Comparison of ENCODE assay signal across 13 cellular contexts in genomic region chr16:20883554-20884239, GRCh38. TPM values are rescaled to one million over a fixed set of nuclear protein-coding genes. Genes with fewer than 3 reads are reported as not detected.
A peak's percentile ranks its signal among the peaks of the same experiment; 100 is the strongest.
DNase-seq lines count a peak whose midpoint lies in the region; ATAC-seq, FAIRE-seq and TF ChIP-seq lines count a peak whose summit lies in the region.
"Had no signal": no experiment of that assay in that cellular context is flagged by ENCODE, and none has a peak within 500 bp of the region (broad histone marks: within the 10 kb centered on the region; RNA-seq: fewer than 3 reads in every experiment).

No MANE protein-coding gene starts in this region.

- H3K9me3 Mint-ChIP-seq in T-helper 2 cell treated with Interferon-gamma antibody and Interleukin-4, amounts not matched to agents 5 μg/mL and 100 μg/mL, for 36 hours, result no peaks in the 10 kb centered on the region
- no peaks in the 10 kb centered on the region for H3K9me3 Mint-ChIP-seq in activated T-helper 17 cell treated with anti-CD3 and anti-CD28 coated beads, Interleukin-2, amount 50 U/mL, for 72 hours
- H3K9me3 Mint-ChIP-seq in stimulated activated naive CD8-positive, alpha-beta T cell treated with anti-CD3 and anti-CD28 coated beads, Interleukin-15, amount 100 ng/mL, for 72 hours, result no peaks in the 10 kb centered on the region
- H3K9me3 Mint-ChIP-seq: activated CD4-positive, alpha-beta T cell treated with anti-CD3 and anti-CD28 coated beads, Interleukin-2, amount 10 ng/mL, durations not matched to agents 7 days and 5 days had no signal

- no peaks in the 10 kb centered on the region for H3K27me3 Mint-ChIP-seq in T-helper 2 cell treated with Interferon-gamma antibody and Interleukin-4, amounts not matched to agents 5 μg/mL and 100 μg/mL, for 36 hours (ENCODE audit: low read depth)
- no peaks in the 10 kb centered on the region for H3K27me3 Mint-ChIP-seq in activated T-helper 17 cell treated with anti-CD3 and anti-CD28 coated beads, Interleukin-2, amount 50 U/mL, for 72 hours
- no peaks in the 10 kb centered on the region for H3K27me3 Mint-ChIP-seq in stimulated activated naive CD8-positive, alpha-beta T cell treated with anti-CD3 and anti-CD28 coated beads, Interleukin-15, amount 100 ng/mL, for 72 hours
- H3K27me3 Mint-ChIP-seq: activated CD4-positive, alpha-beta T cell treated with anti-CD3 and anti-CD28 coated beads, Interleukin-2, amount 10 ng/mL, durations not matched to agents 7 days and 5 days had no signal

- no peak overlapping the region for H3K27ac ChIP-seq in substantia nigra (ENCODE audit: low read depth, low read length, poor library complexity, severe bottlenecking)
- H3K27ac ChIP-seq: psoas muscle had no signal

- peak overlapping the region; percentile 26 for H3K4me3 Mint-ChIP-seq in T-helper 2 cell treated with Interferon-gamma antibody and Interleukin-4, amounts not matched to agents 5 μg/mL and 100 μg/mL, for 36 hours
- peak overlapping the region; percentile 32 for H3K4me3 Mint-ChIP-seq in activated T-helper 17 cell treated with anti-CD3 and anti-CD28 coated beads, Interleukin-2, amount 50 U/mL, for 72 hours
- no peak overlapping the region for H3K4me3 Mint-ChIP-seq in stimulated activated naive CD8-positive, alpha-beta T cell treated with anti-CD3 and anti-CD28 coated beads, Interleukin-15, amount 100 ng/mL, for 72 hours
- H3K4me3 Mint-ChIP-seq: activated CD4-positive, alpha-beta T cell treated with anti-CD3 and anti-CD28 coated beads, Interleukin-2, amount 10 ng/mL, durations not matched to agents 7 days and 5 days had no signal

- H3K27ac Mint-ChIP-seq in T-helper 2 cell treated with Interferon-gamma antibody and Interleukin-4, amounts not matched to agents 5 μg/mL and 100 μg/mL, for 36 hours, result peak overlapping the region; percentile 65
- H3K27ac Mint-ChIP-seq in activated T-helper 17 cell treated with anti-CD3 and anti-CD28 coated beads, Interleukin-2, amount 50 U/mL, for 72 hours, result peak overlapping the region; percentile 43
- no peak overlapping the region for H3K27ac Mint-ChIP-seq in stimulated activated naive CD8-positive, alpha-beta T cell treated with anti-CD3 and anti-CD28 coated beads, Interleukin-15, amount 100 ng/mL, for 72 hours
- H3K27ac Mint-ChIP-seq: activated CD4-positive, alpha-beta T cell treated with anti-CD3 and anti-CD28 coated beads, Interleukin-2, amount 10 ng/mL, durations not matched to agents 7 days and 5 days had no signal

- no peak for TF ChIP-seq POLR2A in GM12892 (IDR thresholded peaks at IDR 0.05; ENCODE audit: low read depth, low read length)

- FAIRE-seq in GM12892 (lab: Jason Lieb, UNC), result no peak

- peak; percentile 20 for ATAC-seq in activated T-helper 17 cell treated with anti-CD3 and anti-CD28 coated beads, Interleukin-2, amount 50 U/mL, for 72 hours (replicated peaks)
- peak; percentile 17 for ATAC-seq in stimulated activated naive CD8-positive, alpha-beta T cell treated with anti-CD3 and anti-CD28 coated beads, Interleukin-15, amount 100 ng/mL, for 72 hours
- ATAC-seq in HG03439 (IDR thresholded peaks at IDR 0.05; ENCODE audit: unreplicated experiment), result no peak
- ATAC-seq: psoas muscle had no signal

- H3K4me1 Mint-ChIP-seq in T-helper 2 cell treated with Interferon-gamma antibody and Interleukin-4, amounts not matched to agents 5 μg/mL and 100 μg/mL, for 36 hours (ENCODE audit: low read depth), result peaks cover 60% of the 10 kb centered on the region
- H3K4me1 Mint-ChIP-seq in activated T-helper 17 cell treated with anti-CD3 and anti-CD28 coated beads, Interleukin-2, amount 50 U/mL, for 72 hours, result peaks cover 23% of the 10 kb centered on the region
- H3K4me1 Mint-ChIP-seq in stimulated activated naive CD8-positive, alpha-beta T cell treated with anti-CD3 and anti-CD28 coated beads, Interleukin-15, amount 100 ng/mL, for 72 hours, result peaks cover 39% of the 10 kb centered on the region

- no peak for DNase-seq in T-helper 2 cell treated with Interferon-gamma antibody and Interleukin-4, amounts not matched to agents 5 μg/mL and 100 μg/mL, for 36 hours (ENCODE audit: low spot score)
- DNase-seq in T-helper 2 cell, result no peak
- peak; percentile 30 for DNase-seq in iris pigment epithelial cell (ENCODE audit: low read depth)
- no peak for DNase-seq in stimulated activated naive CD8-positive, alpha-beta T cell treated with anti-CD3 and anti-CD28 coated beads, Interleukin-15, amount 100 ng/mL, for 72 hours
- DNase-seq in GM12892 (ENCODE audit: insufficient read length), result no peak
- no peak for DNase-seq in substantia nigra (lab: John Stamatoyannopoulos, UW)
- DNase-seq: 8988T; activated CD4-positive, alpha-beta T cell treated with anti-CD3 and anti-CD28 coated beads, Interleukin-2, amount 10 ng/mL, durations not matched to agents 7 days and 5 days; activated naive CD4-positive, alpha-beta T cell; NCI-H1092 treated with DMSO at 0.1 percent for 48 hours; psoas muscle had no signal

- H3K36me3 Mint-ChIP-seq in T-helper 2 cell treated with Interferon-gamma antibody and Interleukin-4, amounts not matched to agents 5 μg/mL and 100 μg/mL, for 36 hours (ENCODE audit: low read depth), result peaks cover 25% of the 10 kb centered on the region
- peaks cover 43% of the 10 kb centered on the region for H3K36me3 Mint-ChIP-seq in activated T-helper 17 cell treated with anti-CD3 and anti-CD28 coated beads, Interleukin-2, amount 50 U/mL, for 72 hours (ENCODE audit: low read depth)

RNA-seq across cellular contexts. Expression of gene DCUN1D3, which starts 16.5 kb away (rescaled TPM):
- 10 to 100 TPM; 14.7 to 25.0 TPM for total RNA-seq in activated T-helper 17 cell treated with anti-CD3 and anti-CD28 coated beads, Interleukin-2, amount 50 U/mL, for 72 hours
- polyA plus RNA-seq in GM12892 (2012; ENCODE audit: missing spikeins), result 2.5 TPM

RNA-seq across cellular contexts. Expression of gene LYRM1, which starts 16.9 kb away (rescaled TPM):
- total RNA-seq in activated T-helper 17 cell treated with anti-CD3 and anti-CD28 coated beads, Interleukin-2, amount 50 U/mL, for 72 hours, result 10 to 100 TPM; 21.0 to 39.7 TPM
- 31.9 TPM for polyA plus RNA-seq in GM12892 (2012; ENCODE audit: missing spikeins)

Comparison
In these comparisons a context has a peak if more than half of its experiments do, and no peak if none do; other contexts are left out.
1. H3K27ac Mint-ChIP-seq: peak in T-helper 2 cell treated with Interferon-gamma antibody and Interleukin-4, amounts not matched to agents 5 μg/mL and 100 μg/mL, for 36 hours (single experiment) and activated T-helper 17 cell treated with anti-CD3 and anti-CD28 coated beads, Interleukin-2, amount 50 U/mL, for 72 hours (single experiment); none in stimulated activated naive CD8-positive, alpha-beta T cell treated with anti-CD3 and anti-CD28 coated beads, Interleukin-15, amount 100 ng/mL, for 72 hours (0 of 2).
2. H3K4me3 Mint-ChIP-seq: peak in T-helper 2 cell treated with Interferon-gamma antibody and Interleukin-4, amounts not matched to agents 5 μg/mL and 100 μg/mL, for 36 hours (single experiment) and activated T-helper 17 cell treated with anti-CD3 and anti-CD28 coated beads, Interleukin-2, amount 50 U/mL, for 72 hours (single experiment); none in stimulated activated naive CD8-positive, alpha-beta T cell treated with anti-CD3 and anti-CD28 coated beads, Interleukin-15, amount 100 ng/mL, for 72 hours (0 of 2).